17 cellular contexts compared by ENCODE assay signal in genomic region chr15:31058236-31058962, GRCh38. TPM values are rescaled to one million over a fixed set of nuclear protein-coding genes. Genes with fewer than 3 reads are reported as not detected.
DNase-seq lines count a peak whose midpoint lies in the region; ATAC-seq and TF ChIP-seq lines count a peak whose summit lies in the region.
"Had no signal": no experiment of that assay in that cellular context is flagged by ENCODE, and none has a peak within 500 bp of the region (broad histone marks: within the 10 kb centered on the region; RNA-seq: fewer than 3 reads in every experiment).

No MANE protein-coding gene starts in this region.

- no peaks in the 10 kb centered on the region for H3K79me1 ChIP-seq in trophoblast cell (ENCODE audit: low read length)

- ATAC-seq in esophagus mucosa (peak; percentile 74), mucosa of descending colon (peak; percentile 88), HG03460 (IDR thresholded peaks at IDR 0.05; ENCODE audit: unreplicated experiment) (no peak)
- ATAC-seq: CD8-positive, alpha-beta T cell had no signal

- H3K4me1 Mint-ChIP-seq in neural progenitor cell = peaks cover 14% of the 10 kb centered on the region

- H3K23ac ChIP-seq in trophoblast cell (ENCODE audit: low read length) = no peak overlapping the region

- H3K27me3 Mint-ChIP-seq in neural progenitor cell (ENCODE audit: insufficient read depth, low read depth) = peaks cover 3% of the 10 kb centered on the region
- H3K27me3 Mint-ChIP-seq: B cell had no signal

- H3K4me3 Mint-ChIP-seq in neural progenitor cell = no peak overlapping the region
- H3K4me3 Mint-ChIP-seq: B cell; CD4-positive, alpha-beta T cell; CD8-positive, alpha-beta T cell had no signal

- H2AFZ ChIP-seq in trophoblast cell (ENCODE audit: insufficient read depth, low read length, poor library complexity) = no peak overlapping the region
- no peak overlapping the region for H2AFZ ChIP-seq in neural progenitor cell (replicated peaks)

- in situ Hi-C loops in KBM-7 (cut with MboI; ENCODE audit: low pct_unique_long_range_greater_than_20kb, low sequenced_read_pairs) = no loop called here

- H3K18ac ChIP-seq in trophoblast cell (ENCODE audit: low read length) = no peak overlapping the region

- H2AK5ac ChIP-seq in trophoblast cell (ENCODE audit: low read length) = no peak overlapping the region

- H2BK12ac ChIP-seq in trophoblast cell (ENCODE audit: low read length) = no peak overlapping the region

- H3K36me3 ChIP-seq in mucosa of descending colon (ENCODE audit: low read depth) = no peaks in the 10 kb centered on the region
- no peaks in the 10 kb centered on the region for H3K36me3 ChIP-seq in trophoblast cell (ENCODE audit: control insufficient read depth in 1 of 2, insufficient read depth in 2 of 2, low read length in 2 of 2)
- H3K36me3 ChIP-seq in neural progenitor cell = no peaks in the 10 kb centered on the region
- H3K36me3 ChIP-seq: BLaER1 treated with 17β-estradiol and CSF1 and Interleukin-3, amounts not matched to agents 10 nM and 100 nM had no signal

- no peak overlapping the region for H3K9ac ChIP-seq in trophoblast cell (ENCODE audit: low read length)
- no peak overlapping the region for H3K9ac ChIP-seq in neural progenitor cell
- H3K9ac ChIP-seq: BLaER1 treated with 17β-estradiol and CSF1 and Interleukin-3, amounts not matched to agents 10 nM and 100 nM had no signal

- H3K9me3 ChIP-seq in mucosa of descending colon (no peaks in the 10 kb centered on the region), trophoblast cell (ENCODE audit: insufficient read depth, low read depth, low read length) (peaks cover 2% of the 10 kb centered on the region), neural progenitor cell (ENCODE audit: low read depth) (no peaks in the 10 kb centered on the region)
- H3K9me3 ChIP-seq: Caco-2 had no signal

- H4K12ac ChIP-seq in trophoblast cell (ENCODE audit: low read depth, low read length) = no peak overlapping the region

- H3K4me1 ChIP-seq in mucosa of descending colon (ENCODE audit: low read depth) (no peaks in the 10 kb centered on the region), trophoblast cell (ENCODE audit: control insufficient read depth in 1 of 2, insufficient read depth in 2 of 2, low read length in 2 of 2) (no peaks in the 10 kb centered on the region), neural progenitor cell (no peaks in the 10 kb centered on the region)
- H3K4me1 ChIP-seq: BLaER1 treated with 17β-estradiol and CSF1 and Interleukin-3, amounts not matched to agents 10 nM and 100 nM; Caco-2 had no signal

- no CpG with 5 or more reads among the region's 6 CpGs for WGBS in trophoblast cell (ENCODE audit: extremely low coverage, insufficient coverage, insufficient read length)

- H3K14ac ChIP-seq in trophoblast cell (ENCODE audit: low read length) = no peak overlapping the region

- no peaks in the 10 kb centered on the region for H4K20me1 ChIP-seq in neural progenitor cell (ENCODE audit: low read depth)
- H4K20me1 ChIP-seq: BLaER1 treated with 17β-estradiol and CSF1 and Interleukin-3, amounts not matched to agents 10 nM and 100 nM had no signal

- H3K79me2 ChIP-seq in trophoblast cell (ENCODE audit: control insufficient read depth, insufficient read depth, low read length, poor library complexity) = no peaks in the 10 kb centered on the region
- no peaks in the 10 kb centered on the region for H3K79me2 ChIP-seq in neural progenitor cell (ENCODE audit: low read depth)

- no peaks in the 10 kb centered on the region for H3K27me3 ChIP-seq in trophoblast cell (ENCODE audit: insufficient read depth, low read length)
- H3K27me3 ChIP-seq in neural progenitor cell = no peaks in the 10 kb centered on the region
- H3K27me3 ChIP-seq: BLaER1 treated with 17β-estradiol and CSF1 and Interleukin-3, amounts not matched to agents 10 nM and 100 nM had no signal

- no peak overlapping the region for H4K8ac ChIP-seq in trophoblast cell (ENCODE audit: low read depth, low read length)

- intact Hi-C loops in mucosa of descending colon (cut with DNase I, micrococcal nuclease) = no loop called here

- no peak overlapping the region for H3K27ac Mint-ChIP-seq in neural progenitor cell
- H3K27ac Mint-ChIP-seq: B cell; CD4-positive, alpha-beta T cell; CD8-positive, alpha-beta T cell had no signal

- no peak overlapping the region for H3K4me2 ChIP-seq in trophoblast cell (ENCODE audit: low read length)
- no peak overlapping the region for H3K4me2 ChIP-seq in neural progenitor cell
- H3K4me2 ChIP-seq: BLaER1 treated with 17β-estradiol and CSF1 and Interleukin-3, amounts not matched to agents 10 nM and 100 nM had no signal

- no peak for TF ChIP-seq CTCF in mucosa of descending colon (IDR thresholded peaks at IDR 0.05)
- TF ChIP-seq CTCF in neural progenitor cell (IDR thresholded peaks at IDR 0.05) = no peak

- no peaks in the 10 kb centered on the region for H3K36me3 Mint-ChIP-seq in neural progenitor cell
- H3K36me3 Mint-ChIP-seq: CD8-positive, alpha-beta T cell had no signal

- no peak overlapping the region for H3K4ac ChIP-seq in trophoblast cell (ENCODE audit: low read depth, low read length)

- no peak overlapping the region for H2BK5ac ChIP-seq in trophoblast cell (ENCODE audit: low read depth, low read length, poor library complexity)

- H3K9me3 Mint-ChIP-seq in neural progenitor cell = peaks cover 14% of the 10 kb centered on the region

- no peak overlapping the region for H3K4me3 ChIP-seq in mucosa of descending colon
- no peak overlapping the region for H3K4me3 ChIP-seq in trophoblast cell (ENCODE audit: low read depth, low read length)
- H3K4me3 ChIP-seq in neural progenitor cell = no peak overlapping the region
- H3K4me3 ChIP-seq: BLaER1 treated with 17β-estradiol and CSF1 and Interleukin-3, amounts not matched to agents 10 nM and 100 nM had no signal

- DNase-seq in mucosa of descending colon (no peak), trophoblast cell (peak; percentile 61 to 81), neural progenitor cell (ENCODE audit: low spot score) (no peak), KBM-7 (no peak)
- DNase-seq: 8988T; AML-193; Caco-2; Calu3; CD4-positive, alpha-beta T cell; CD8-positive, alpha-beta T cell; DMS79 treated with DMSO at 0.1 percent for 48 hours; GF-D8 had no signal

- no peak overlapping the region for H2BK120ac ChIP-seq in trophoblast cell (ENCODE audit: insufficient read depth, low read length, poor library complexity)

- H4K91ac ChIP-seq in trophoblast cell (ENCODE audit: low read depth, low read length) = no peak overlapping the region

- no peaks in the 10 kb centered on the region for H3F3A ChIP-seq in neural progenitor cell (ENCODE audit: low read depth)

- H3K27ac ChIP-seq in trophoblast cell (ENCODE audit: low read depth, low read length) (no peak overlapping the region), neural progenitor cell (no peak overlapping the region)
- H3K27ac ChIP-seq: BLaER1 treated with 17β-estradiol and CSF1 and Interleukin-3, amounts not matched to agents 10 nM and 100 nM; C4-2B had no signal

RNA-seq across cellular contexts. Expression of gene TRPM1, which starts 43.1 kb away (rescaled TPM):
- not detected for total RNA-seq in esophagus mucosa
- not detected for total RNA-seq in mucosa of descending colon
- polyA plus RNA-seq in trophoblast cell (2013) = 0.03 and 0.04 TPM in 2 replicates
- total RNA-seq in neural progenitor cell (ENCODE audit: low replicate concordance) = not detected in 2 replicates
- total RNA-seq: B cell; Caco-2; Calu3; CD4-positive, alpha-beta T cell; CD8-positive, alpha-beta T cell had no signal

Comparison
In these comparisons a context has a peak if more than half of its experiments do, and no peak if none do; other contexts are left out.
1. DNase-seq: peak in trophoblast cell (2 of 2); none in mucosa of descending colon (0 of 3), neural progenitor cell (single experiment) and KBM-7 (single experiment).